15 cellular contexts compared by ENCODE assay signal in genomic region chr3:181616088-181617070, GRCh38.
DNase-seq lines count a peak whose midpoint lies in the region; ATAC-seq and TF ChIP-seq lines count a peak whose summit lies in the region.
"Had no signal": no experiment of that assay in that cellular context is flagged by ENCODE, and none has a peak within 500 bp of the region (broad histone marks: within the 10 kb centered on the region; RNA-seq: fewer than 3 reads in every experiment).

No MANE protein-coding gene starts in this region.

- H3K27ac ChIP-seq in layer of hippocampus (ENCODE audit: low read depth, low read length): peak overlapping the region; percentile 8
- no peak overlapping the region for H3K27ac ChIP-seq in body of pancreas

- no peaks in the 10 kb centered on the region for H3K36me3 ChIP-seq in body of pancreas (replicated peaks in 1 of 2; ENCODE audit: insufficient read depth in 1 of 2, low read depth in 2 of 2)

- H3K9me3 ChIP-seq in body of pancreas: no peaks in the 10 kb centered on the region

- no peak for ATAC-seq in body of pancreas
- ATAC-seq: K562, Right ventricle myocardium inferior had no signal

- H3K36me3 Mint-ChIP-seq in Calu3 (ENCODE audit: insufficient read depth, unreplicated experiment): no peaks in the 10 kb centered on the region

- CTCF ChIA-PET in Calu3 (lab: Charles Lee): interaction anchor here (0.9 kb wide), 2 partner anchors 13 to 21 kb away, joined by 3 to 4 read pairs; no protein-coding TSS in a partner anchor

- peak; percentile 21 for DNase-seq in NCI-H1105 (lab: John Stamatoyannopoulos, UW)
- DNase-seq in NCI-H524 treated with DMSO at 0.1 percent for 48 hours (lab: John Stamatoyannopoulos, UW): peak; percentile 91
- peak; percentile 81 for DNase-seq in superior temporal gyrus (ENCODE audit: extremely low spot score)
- no peak for DNase-seq in Calu3
- DNase-seq in NCI-H774 (lab: John Stamatoyannopoulos, UW): no peak
- DNase-seq in body of pancreas: no peak
- DNase-seq: ACHN, DMS79, NCI-H2029, NCI-H2171 treated with DMSO at 0.1 percent for 48 hours, NCI-H446 treated with DMSO at 0.1 percent for 48 hours, NCI-H748 treated with DMSO at 0.1 percent for 48 hours had no signal

- BruUV-seq in Calu3 (replicated peaks; lab: Mats Ljungman, UMichigan): no TSS peak

- no peak for TF ChIP-seq CTCF in Calu3 (IDR thresholded peaks at IDR 0.05; ENCODE audit: unreplicated experiment)
- TF ChIP-seq CTCF in body of pancreas (IDR thresholded peaks at IDR 0.05): no peak

- H3K4me1 ChIP-seq in body of pancreas: no peaks in the 10 kb centered on the region

- H3K27ac Mint-ChIP-seq in Calu3 (ENCODE audit: unreplicated experiment): no peak overlapping the region

- WGBS in body of pancreas, 2 donors: 68 to 80% methylated on average over 2 of the region's 2 CpGs

- no peak overlapping the region for H3K4me3 ChIP-seq in body of pancreas
- H3K4me3 ChIP-seq: K562 had no signal

- no peaks in the 10 kb centered on the region for H3K4me1 Mint-ChIP-seq in Calu3 (ENCODE audit: low read depth, unreplicated experiment)

- intact Hi-C loops in Calu3 (cut with micrococcal nuclease; ENCODE audit: unreplicated experiment) (no loop called here), body of pancreas (cut with DNase I) (no loop called here)

- H3K27me3 Mint-ChIP-seq in Calu3 (ENCODE audit: unreplicated experiment): no peaks in the 10 kb centered on the region

- H3K4me3 Mint-ChIP-seq in Calu3 (ENCODE audit: low read depth, unreplicated experiment): no peak overlapping the region

- H3K9me3 Mint-ChIP-seq in Calu3 (ENCODE audit: low read depth, unreplicated experiment): no peaks in the 10 kb centered on the region

- no peak for TF ChIP-seq POLR2A in body of pancreas (IDR thresholded peaks at IDR 0.05)

- H3K27me3 ChIP-seq in layer of hippocampus (ENCODE audit: control insufficient read depth, insufficient read depth, low read length) (no peaks in the 10 kb centered on the region), body of pancreas (no peaks in the 10 kb centered on the region)

Comparison
In these comparisons a context has a peak if more than half of its experiments do, and no peak if none do; other contexts are left out.
1. DNase-seq: peak in NCI-H1105 (single experiment), NCI-H524 treated with DMSO at 0.1 percent for 48 hours (single experiment) and superior temporal gyrus (single experiment); none in Calu3 (single experiment), NCI-H774 (single experiment) and body of pancreas (0 of 4).